ENCODE assay signal across 7 cellular contexts in the genomic region with DNA sequence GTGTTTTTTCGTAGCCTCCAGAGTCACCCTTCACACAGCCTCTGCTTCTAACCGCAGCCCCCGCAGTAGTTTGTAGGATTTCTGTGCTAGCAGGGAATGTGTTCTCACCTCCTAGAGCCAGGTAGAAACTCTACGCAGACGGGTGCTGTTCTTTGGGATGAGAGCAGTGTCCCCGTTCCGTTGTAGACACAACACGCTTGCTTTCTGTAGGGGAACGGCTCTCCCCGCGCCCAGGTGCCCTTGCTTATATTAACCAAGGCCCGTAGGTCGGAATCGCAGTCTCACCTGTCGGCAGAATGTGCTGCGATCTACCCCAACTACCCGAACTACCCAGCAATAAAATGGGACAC.
DNase-seq lines count a peak whose midpoint lies in the region; ATAC-seq and TF ChIP-seq lines count a peak whose summit lies in the region.

No MANE protein-coding gene starts in this region.

- H3K9ac ChIP-seq in trophoblast cell (ENCODE audit: low read length) = peak overlapping the region; percentile 47

- POLR2A ChIA-PET in PC-9 (lab: Charles Lee; ENCODE audit: unreplicated experiment) = interaction anchor here (0.5 to 1.3 kb wide), 12 partner anchors 11 to 371 kb away, joined by 3 to 34 read pairs (median 6); no protein-coding TSS in a partner anchor

- H3K23ac ChIP-seq in trophoblast cell (ENCODE audit: low read length) = no peak overlapping the region

- peak; percentile 14 for ATAC-seq in GM21576 (IDR thresholded peaks at IDR 0.05; ENCODE audit: unreplicated experiment)
- no peak for ATAC-seq in HG03565 (IDR thresholded peaks at IDR 0.05; ENCODE audit: unreplicated experiment)

- H3F3A ChIP-seq in PC-9 (ENCODE audit: insufficient read depth, low read depth) = peaks cover 18% of the 10 kb centered on the region

- no peaks in the 10 kb centered on the region for H3K79me2 ChIP-seq in PC-9 (ENCODE audit: low read depth)
- peaks cover 2% of the 10 kb centered on the region for H3K79me2 ChIP-seq in trophoblast cell (ENCODE audit: control insufficient read depth, insufficient read depth, low read length, poor library complexity)

- H2AK5ac ChIP-seq in trophoblast cell (ENCODE audit: low read length) = no peak overlapping the region

- intact Hi-C loops in PC-9 (cut with micrococcal nuclease; ENCODE audit: unreplicated experiment) = loop anchor here (2.0 kb wide), 1 partner anchor 71 kb away; no protein-coding TSS in a partner anchor

- H3K27ac ChIP-seq in PC-9 (peak overlapping the region; percentile 98), trophoblast cell (ENCODE audit: low read depth, low read length) (peak overlapping the region; percentile 6)

- TF ChIP-seq CTCF in PC-9 (conservative IDR thresholded peaks at IDR 0.05) (no peak), epithelial cell of proximal tubule (conservative IDR thresholded peaks at IDR 0.05; ENCODE audit: low read depth, low read length) (no peak)

- H4K12ac ChIP-seq in trophoblast cell (ENCODE audit: low read depth, low read length) = no peak overlapping the region

- H2BK5ac ChIP-seq in trophoblast cell (ENCODE audit: low read depth, low read length, poor library complexity) = no peak overlapping the region

- no peaks in the 10 kb centered on the region for H4K20me1 ChIP-seq in PC-9 (ENCODE audit: insufficient read depth)

- H3K4me3 ChIP-seq in PC-9 = peak overlapping the region; percentile 76
- H3K4me3 ChIP-seq in epithelial cell of proximal tubule (ENCODE audit: low read depth, low read length) = peak overlapping the region; percentile 59
- peak overlapping the region; percentile 18 for H3K4me3 ChIP-seq in trophoblast cell (ENCODE audit: low read depth, low read length)

- no peak for DNase-seq in PC-9
- no peak for DNase-seq in epithelial cell of proximal tubule (ENCODE audit: low read depth)
- no peak for DNase-seq in trophoblast cell
- no peak for DNase-seq in effector CD4-positive, alpha-beta T cell
- no peak for DNase-seq in cortex of kidney (lab: John Stamatoyannopoulos, UW)

- H3K27me3 ChIP-seq in PC-9 (ENCODE audit: insufficient read depth, low read depth) (no peaks in the 10 kb centered on the region), trophoblast cell (ENCODE audit: insufficient read depth, low read length) (no peaks in the 10 kb centered on the region)

- H3K9me3 ChIP-seq in PC-9 (ENCODE audit: insufficient read depth, low read depth) = no peaks in the 10 kb centered on the region
- no peaks in the 10 kb centered on the region for H3K9me3 ChIP-seq in trophoblast cell (ENCODE audit: insufficient read depth, low read depth, low read length)

- no peaks in the 10 kb centered on the region for H3K9me2 ChIP-seq in PC-9 (ENCODE audit: insufficient read depth)

- no peak overlapping the region for H3K4ac ChIP-seq in trophoblast cell (ENCODE audit: low read depth, low read length)

- peak overlapping the region; percentile 85 for H2AFZ ChIP-seq in PC-9
- H2AFZ ChIP-seq in trophoblast cell (ENCODE audit: insufficient read depth, low read length, poor library complexity) = peak overlapping the region; percentile 78

- H3K4me1 ChIP-seq in PC-9 (replicated peaks; ENCODE audit: insufficient read depth) = peaks cover 7% of the 10 kb centered on the region; the same call in 1 of the 2 replicates
- peaks cover 3% of the 10 kb centered on the region in 2 experiments for H3K4me1 ChIP-seq in trophoblast cell (ENCODE audit: control insufficient read depth in 1 of 2, insufficient read depth in 2 of 2, low read length in 2 of 2)

- H2BK12ac ChIP-seq in trophoblast cell (ENCODE audit: low read length) = no peak overlapping the region

- peak overlapping the region; percentile 95 for H3K4me2 ChIP-seq in PC-9
- H3K4me2 ChIP-seq in trophoblast cell (ENCODE audit: low read length) = peak overlapping the region; percentile 81

- WGBS in trophoblast cell (ENCODE audit: extremely low coverage, insufficient coverage, insufficient read length) = no CpG with 5 or more reads among the region's 17 CpGs

- peaks cover 2% of the 10 kb centered on the region for H3K79me1 ChIP-seq in trophoblast cell (ENCODE audit: low read length)

- H3K36me3 ChIP-seq in PC-9 (ENCODE audit: low read depth) = no peaks in the 10 kb centered on the region
- H3K36me3 ChIP-seq in trophoblast cell (ENCODE audit: control insufficient read depth in 1 of 2, insufficient read depth in 2 of 2, low read length in 2 of 2) = no peaks in the 10 kb centered on the region

- BruUV-seq in PC-9 (replicated peaks; lab: Mats Ljungman, UMichigan) = no TSS peak

- no peak overlapping the region for H2BK120ac ChIP-seq in trophoblast cell (ENCODE audit: insufficient read depth, low read length, poor library complexity)

- H4K91ac ChIP-seq in trophoblast cell (ENCODE audit: low read depth, low read length) = no peak overlapping the region

- H3K14ac ChIP-seq in trophoblast cell (ENCODE audit: low read length) = no peak overlapping the region

- H3K18ac ChIP-seq in trophoblast cell (ENCODE audit: low read length) = no peak overlapping the region

- CTCF ChIA-PET in PC-9 (lab: Charles Lee) = interaction anchor here (1.0 kb wide), 1 partner anchor 70 kb away, joined by 5 read pairs; no protein-coding TSS in a partner anchor

- no peak overlapping the region for H4K8ac ChIP-seq in trophoblast cell (ENCODE audit: low read depth, low read length)

Comparison
In these comparisons a context has a peak if more than half of its experiments do, and no peak if none do; other contexts are left out.
1. H3K4me3 ChIP-seq: peak in every context shown above with its lines; median percentile 76 in PC-9; 59 in epithelial cell of proximal tubule; 18 in trophoblast cell.